Comparison of ENCODE assay signal across 8 cellular contexts in genomic region chr9:135905380-135906282, GRCh38. TPM values are rescaled to one million over a fixed set of nuclear protein-coding genes. Genes with fewer than 3 reads are reported as not detected.
A peak's percentile ranks its signal among the peaks of the same experiment; 100 is the strongest.
DNase-seq lines count a peak whose midpoint lies in the region; ATAC-seq and TF ChIP-seq lines count a peak whose summit lies in the region.

No MANE protein-coding gene starts in this region.

- peak overlapping the region; percentile 23 for H3K27ac Mint-ChIP-seq in Caco-2 (ENCODE audit: unreplicated experiment)
- peak overlapping the region; percentile 66 for H3K27ac Mint-ChIP-seq in activated naive CD4-positive, alpha-beta T cell treated with anti-CD3 and anti-CD28 coated beads, Interleukin-2, amount 10 ng/mL, durations not matched to agents 7 days and 5 days

- H3K9ac ChIP-seq in PC-3 (ENCODE audit: low read length) = peak overlapping the region; percentile 73

- H3K27ac ChIP-seq in PC-3 (ENCODE audit: low read length) = peak overlapping the region; percentile 95

- no peaks in the 10 kb centered on the region for H3K27me3 Mint-ChIP-seq in Caco-2 (ENCODE audit: insufficient read depth, unreplicated experiment)
- H3K27me3 Mint-ChIP-seq in activated naive CD4-positive, alpha-beta T cell treated with anti-CD3 and anti-CD28 coated beads, Interleukin-2, amount 10 ng/mL, durations not matched to agents 7 days and 5 days = no peaks in the 10 kb centered on the region

- H3K36me3 ChIP-seq in Caco-2 (ENCODE audit: control insufficient read depth, insufficient read depth, low read length) (peaks cover 1% of the 10 kb centered on the region), PC-3 (ENCODE audit: low read depth, low read length) (no peaks in the 10 kb centered on the region)

- BruUV-seq in Caco-2 (replicated peaks; lab: Mats Ljungman, UMichigan) (TSS peak; percentile 33), PC-3 (replicated peaks; lab: Mats Ljungman, UMichigan) (TSS peak; percentile 36)

- CTCF ChIA-PET in Caco-2 (lab: Charles Lee) (no interaction called here), PC-3 (lab: Charles Lee) (no interaction called here)
- CTCF ChIA-PET in activated naive CD4-positive, alpha-beta T cell treated with anti-CD3 and anti-CD28 coated beads, Interleukin-2, amount 10 ng/mL, durations not matched to agents 7 days and 5 days (lab: Charles Lee) = interaction anchor here (0.8 to 1.4 kb wide), 2 partner anchors 9 to 18 kb away, joined by 3 to 4 read pairs; no protein-coding TSS in a partner anchor

- H3K4me3 ChIP-seq in Caco-2 (ENCODE audit: low read depth, low read length) (peak overlapping the region; percentile 76), PC-3 (ENCODE audit: low read length) (peak overlapping the region; percentile 90), iPS-18c (ENCODE audit: insufficient read depth, low read depth, low read length) (peak overlapping the region; percentile 64)

- POLR2A ChIA-PET in Caco-2 (lab: Charles Lee) (no interaction called here), PC-3 (lab: Charles Lee; ENCODE audit: unreplicated experiment) (interaction anchor here (0.7 kb wide), 1 partner anchor 21 kb away, joined by 4 read pairs; no protein-coding TSS in a partner anchor)

- H3K36me3 Mint-ChIP-seq in Caco-2 (ENCODE audit: insufficient read depth, unreplicated experiment) = peaks cover 34% of the 10 kb centered on the region
- peaks cover 39% of the 10 kb centered on the region for H3K36me3 Mint-ChIP-seq in activated naive CD4-positive, alpha-beta T cell treated with anti-CD3 and anti-CD28 coated beads, Interleukin-2, amount 10 ng/mL, durations not matched to agents 7 days and 5 days

- H3K9me2 ChIP-seq in PC-3 (replicated peaks; ENCODE audit: low read length) = no peaks in the 10 kb centered on the region

- H3K9me3 ChIP-seq in Caco-2 (no peaks in the 10 kb centered on the region), PC-3 (ENCODE audit: low read length) (no peaks in the 10 kb centered on the region), iPS-18c (ENCODE audit: control insufficient read depth, insufficient read depth, low read length) (peaks cover 2% of the 10 kb centered on the region)

- DNase-seq in Caco-2 = no peak
- peak; percentile 78 for DNase-seq in PC-3
- peak; percentile 51 for DNase-seq in activated naive CD4-positive, alpha-beta T cell treated with anti-CD3 and anti-CD28 coated beads, Interleukin-2, amount 10 ng/mL, durations not matched to agents 7 days and 5 days
- peak; percentile 60 to 64 for DNase-seq in stimulated activated CD4-positive, alpha-beta T cell treated with anti-CD3 and anti-CD28 coated beads, Interleukin-1b, Interleukin-23, amount 100 ng/mL, for 4 hours (ENCODE audit: low read depth in 2 of 2)

- H3K79me2 ChIP-seq in PC-3 (ENCODE audit: low read length) = peaks cover 87% of the 10 kb centered on the region

- TF ChIP-seq CTCF in Caco-2 (IDR thresholded peaks at IDR 0.05; ENCODE audit: insufficient read depth in 1 of 2, low read depth in 1 of 2, low read length in 1 of 2, severe bottlenecking in 1 of 2, unreplicated experiment in 1 of 2) (no peak), PC-3 (conservative IDR thresholded peaks at IDR 0.05; ENCODE audit: low read depth, low read length) (no peak)

- H3K4me3 Mint-ChIP-seq in Caco-2 (ENCODE audit: unreplicated experiment) = peak overlapping the region; percentile 75
- peak overlapping the region; percentile 84 for H3K4me3 Mint-ChIP-seq in activated naive CD4-positive, alpha-beta T cell treated with anti-CD3 and anti-CD28 coated beads, Interleukin-2, amount 10 ng/mL, durations not matched to agents 7 days and 5 days

- no peak overlapping the region for H2AFZ ChIP-seq in PC-3 (ENCODE audit: low read length)

- peaks cover 3% of the 10 kb centered on the region for H3K9me3 Mint-ChIP-seq in Caco-2 (ENCODE audit: unreplicated experiment)
- H3K9me3 Mint-ChIP-seq in activated naive CD4-positive, alpha-beta T cell treated with anti-CD3 and anti-CD28 coated beads, Interleukin-2, amount 10 ng/mL, durations not matched to agents 7 days and 5 days = no peaks in the 10 kb centered on the region

- peaks cover 9% of the 10 kb centered on the region for H3F3A ChIP-seq in PC-3 (ENCODE audit: low read length, unreplicated experiment)

- ATAC-seq in PC-3 = peak; percentile 44
- no peak for ATAC-seq in HG03521 (IDR thresholded peaks at IDR 0.05; ENCODE audit: unreplicated experiment)
- no peak for ATAC-seq in GM18873 (IDR thresholded peaks at IDR 0.05; ENCODE audit: low FRiP score, unreplicated experiment)
- no peak for ATAC-seq in HG03571 (IDR thresholded peaks at IDR 0.05; ENCODE audit: unreplicated experiment)

- intact Hi-C loops in Caco-2 (cut with micrococcal nuclease; ENCODE audit: unreplicated experiment) (loop anchor here (5.0 kb wide), 1 partner anchor 43 kb away; no protein-coding TSS in a partner anchor), PC-3 (cut with micrococcal nuclease) (loop anchor here (2.0 to 5.0 kb wide), 2 partner anchors 57 to 109 kb away; partner anchors contain the start of gene UBAC1)

- peaks cover 20% of the 10 kb centered on the region for H3K4me1 Mint-ChIP-seq in Caco-2 (ENCODE audit: low read depth, unreplicated experiment)
- H3K4me1 Mint-ChIP-seq in activated naive CD4-positive, alpha-beta T cell treated with anti-CD3 and anti-CD28 coated beads, Interleukin-2, amount 10 ng/mL, durations not matched to agents 7 days and 5 days = peaks cover 38% of the 10 kb centered on the region

- H3K27me3 ChIP-seq in Caco-2 (replicated peaks; ENCODE audit: control insufficient read depth, insufficient read depth, low read length) (no peaks in the 10 kb centered on the region), PC-3 (ENCODE audit: low read length) (no peaks in the 10 kb centered on the region)

- H3K4me1 ChIP-seq in Caco-2 (peaks cover 21% of the 10 kb centered on the region; the same call in 1 of the 2 replicates), PC-3 (ENCODE audit: insufficient read depth, low read length) (peaks cover 36% of the 10 kb centered on the region)

- peak overlapping the region; percentile 93 for H3K4me2 ChIP-seq in PC-3 (ENCODE audit: low read length)

- 0 out of 2 replicates have a peak, but pooled peaks cover 6% of the 10 kb centered on the region for H4K20me1 ChIP-seq in PC-3 (ENCODE audit: low read length)

RNA-seq across cellular contexts. Expression of gene CAMSAP1, which starts 1.7 kb away (rescaled TPM):
- 31.3 and 38.2 TPM in 2 replicates for total RNA-seq in Caco-2 (2022)
- 16.4 and 32.0 TPM in 2 replicates for total RNA-seq in PC-3 (2014; rRNA removed)

RNA-seq across cellular contexts. Expression of gene UBAC1, which starts 55.5 kb away (rescaled TPM):
- total RNA-seq in Caco-2 (2022) (50.7 and 55.4 TPM in 2 replicates), PC-3 (2014; rRNA removed) (65.9 and 77.3 TPM in 2 replicates)

Comparison
In these comparisons a context has a peak if more than half of its experiments do, and no peak if none do; other contexts are left out.
1. DNase-seq: peak in PC-3 (single experiment), activated naive CD4-positive, alpha-beta T cell treated with anti-CD3 and anti-CD28 coated beads, Interleukin-2, amount 10 ng/mL, durations not matched to agents 7 days and 5 days (single experiment) and stimulated activated CD4-positive, alpha-beta T cell treated with anti-CD3 and anti-CD28 coated beads, Interleukin-1b, Interleukin-23, amount 100 ng/mL, for 4 hours (2 of 2); none in Caco-2 (0 of 2).
2. Peak in every context shown above with its lines, with median percentiles within 50 percentile points of each other: H3K4me3 ChIP-seq.